Comparison of ENCODE assay signal across 9 cellular contexts in the genomic region with DNA sequence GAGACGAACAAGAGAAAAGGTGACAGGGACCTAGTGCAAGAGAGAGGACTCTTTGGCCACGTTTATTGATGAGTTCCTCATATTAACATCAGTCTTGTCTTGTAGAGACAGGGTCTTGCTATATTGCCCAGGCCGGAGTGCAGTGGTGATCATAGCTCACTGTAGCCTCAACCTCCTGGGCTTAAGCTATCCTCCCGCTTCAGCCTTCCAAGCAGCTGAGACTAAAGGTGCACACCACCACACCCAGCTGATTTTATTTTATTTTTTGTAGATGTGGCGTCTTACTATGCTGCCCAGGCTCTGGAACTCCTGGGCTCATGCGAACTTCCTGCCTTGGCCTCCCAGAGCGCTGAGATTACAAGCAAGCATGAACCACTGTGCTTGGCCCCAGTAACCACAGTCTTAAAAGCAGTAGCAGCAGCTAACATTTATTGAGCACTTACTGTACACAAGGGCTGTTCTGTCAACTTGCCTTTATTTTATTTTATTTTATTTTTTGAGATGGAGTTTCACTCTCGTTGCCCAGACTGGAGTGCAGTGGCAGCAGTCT. TPM values are rescaled to one million over a fixed set of nuclear protein-coding genes. Genes with fewer than 3 reads are reported as not detected.
DNase-seq lines count a peak whose midpoint lies in the region; ATAC-seq and TF ChIP-seq lines count a peak whose summit lies in the region.
"Had no signal": no experiment of that assay in that cellular context is flagged by ENCODE, and none has a peak within 500 bp of the region (broad histone marks: within the 10 kb centered on the region; RNA-seq: fewer than 3 reads in every experiment).

No MANE protein-coding gene starts in this region.

- peak overlapping the region; percentile 96 for H3K4me3 Mint-ChIP-seq in activated naive CD8-positive, alpha-beta T cell treated with anti-CD3 and anti-CD28 coated beads, Interleukin-2, amount 50 U/mL, for 24 hours

- no peaks in the 10 kb centered on the region for H3K36me3 ChIP-seq in BLaER1 treated with 17β-estradiol and CSF1 and Interleukin-3, amounts not matched to agents 10 nM and 100 nM
- H3K36me3 ChIP-seq in HUES48 (ENCODE audit: control insufficient read depth, insufficient read depth, low read length) = no peaks in the 10 kb centered on the region
- H3K36me3 ChIP-seq in mesodermal cell (ENCODE audit: control insufficient read depth, insufficient read depth, low read length) = no peaks in the 10 kb centered on the region
- H3K36me3 ChIP-seq in psoas muscle (ENCODE audit: insufficient read depth in 1 of 2, low read depth in 1 of 2) = no peaks in the 10 kb centered on the region

- TF ChIP-seq CTCF in psoas muscle (IDR thresholded peaks at IDR 0.05) = no peak

- H3K27me3 Mint-ChIP-seq in activated naive CD8-positive, alpha-beta T cell treated with anti-CD3 and anti-CD28 coated beads, Interleukin-2, amount 50 U/mL, for 24 hours = no peaks in the 10 kb centered on the region

- ATAC-seq in activated naive CD8-positive, alpha-beta T cell treated with anti-CD3 and anti-CD28 coated beads, Interleukin-2, amount 50 U/mL, for 24 hours = no peak
- ATAC-seq in psoas muscle (no peak), GM19397 (IDR thresholded peaks at IDR 0.05; ENCODE audit: unreplicated experiment) (no peak)

- peaks cover 28 to 52% (median 39%) of the 10 kb centered on the region in 10 experiments for H3K4me1 ChIP-seq in BLaER1 treated with 17β-estradiol and CSF1 and Interleukin-3, amounts not matched to agents 10 nM and 100 nM
- H3K4me1 ChIP-seq in HUES48 (ENCODE audit: control insufficient read depth, insufficient read depth, low read length) = peaks cover 11% of the 10 kb centered on the region
- H3K4me1 ChIP-seq in mesodermal cell (ENCODE audit: control insufficient read depth, insufficient read depth, low read length, poor library complexity, severe bottlenecking) = peaks cover 11% of the 10 kb centered on the region
- H3K4me1 ChIP-seq in psoas muscle = peaks cover 5% of the 10 kb centered on the region

- no peaks in the 10 kb centered on the region for H3K9me3 ChIP-seq in BLaER1 treated with 17β-estradiol and CSF1 and Interleukin-3, amounts not matched to agents 10 nM and 100 nM (replicated peaks in 1 of 11)
- H3K9me3 ChIP-seq in HUES48 (ENCODE audit: control insufficient read depth, insufficient read depth, low read length) (no peaks in the 10 kb centered on the region), mesodermal cell (ENCODE audit: control insufficient read depth, low read length) (no peaks in the 10 kb centered on the region), psoas muscle (no peaks in the 10 kb centered on the region)

- intact Hi-C loops in psoas muscle (cut with DNase I) = loop anchor here in 1 of 2 donors (5.0 kb wide), 1 partner anchor 36 kb away; no protein-coding TSS in a partner anchor

- DNase-seq in activated naive CD8-positive, alpha-beta T cell treated with anti-CD3 and anti-CD28 coated beads, Interleukin-2, amount 50 U/mL, for 24 hours = peak; percentile 25
- DNase-seq in HPDE6-E6E7 (ENCODE audit: extremely low spot score) (no peak), GOT3 (lab: John Stamatoyannopoulos, UW) (no peak), psoas muscle (no peak)

- WGBS in mesodermal cell (ENCODE audit: insufficient coverage in 2 of 2), 2 experiments = 81 to 84% methylated on average over 5 to 6 of the region's 8 CpGs
- WGBS in psoas muscle, 3 donors = 58 to 70% (median 58%) methylated on average over 8 of the region's 8 CpGs

- H3K9ac ChIP-seq in BLaER1 treated with 17β-estradiol and CSF1 and Interleukin-3, amounts not matched to agents 10 nM and 100 nM = peak overlapping the region; percentile 40 to 78 (median 72); a peak in 20 of 22 replicates
- no peak overlapping the region for H3K9ac ChIP-seq in HUES48 (ENCODE audit: low read depth, low read length)

- H3K4me3 ChIP-seq in BLaER1 treated with 17β-estradiol and CSF1 and Interleukin-3, amounts not matched to agents 10 nM and 100 nM = peak overlapping the region; percentile 60 to 80 (median 68); a peak in 19 of 20 replicates
- H3K4me3 ChIP-seq in HUES48 (ENCODE audit: low read depth, low read length) (peak overlapping the region; percentile 85), mesodermal cell (ENCODE audit: extremely low read depth, insufficient read depth, low read length, poor library complexity, severe bottlenecking) (peak overlapping the region; percentile 35), psoas muscle (no peak overlapping the region)

- H4K20me1 ChIP-seq in BLaER1 treated with 17β-estradiol and CSF1 and Interleukin-3, amounts not matched to agents 10 nM and 100 nM = peaks cover 0 to 7% (median 0%) of the 10 kb centered on the region in 11 experiments; a peak in 4 of 22 replicates

- H3K4me1 Mint-ChIP-seq in activated naive CD8-positive, alpha-beta T cell treated with anti-CD3 and anti-CD28 coated beads, Interleukin-2, amount 50 U/mL, for 24 hours = peaks cover 55% of the 10 kb centered on the region

- no peaks in the 10 kb centered on the region for H3K9me3 Mint-ChIP-seq in activated naive CD8-positive, alpha-beta T cell treated with anti-CD3 and anti-CD28 coated beads, Interleukin-2, amount 50 U/mL, for 24 hours

- H3K36me3 Mint-ChIP-seq in activated naive CD8-positive, alpha-beta T cell treated with anti-CD3 and anti-CD28 coated beads, Interleukin-2, amount 50 U/mL, for 24 hours (ENCODE audit: low read depth) = no peaks in the 10 kb centered on the region

- peak overlapping the region; percentile 90 to 100 (median 98) for H3K4me2 ChIP-seq in BLaER1 treated with 17β-estradiol and CSF1 and Interleukin-3, amounts not matched to agents 10 nM and 100 nM

- no peaks in the 10 kb centered on the region for H3K27me3 ChIP-seq in BLaER1 treated with 17β-estradiol and CSF1 and Interleukin-3, amounts not matched to agents 10 nM and 100 nM
- no peaks in the 10 kb centered on the region for H3K27me3 ChIP-seq in HUES48 (ENCODE audit: control insufficient read depth, insufficient read depth, low read length)
- H3K27me3 ChIP-seq in psoas muscle (ENCODE audit: insufficient read depth in 3 of 3, low read length in 2 of 3) = peaks cover 0 to 28% (median 11%) of the 10 kb centered on the region in 3 donors

- peak overlapping the region; percentile 39 to 74 (median 58); a peak in 19 of 22 replicates for H3K27ac ChIP-seq in BLaER1 treated with 17β-estradiol and CSF1 and Interleukin-3, amounts not matched to agents 10 nM and 100 nM
- peak overlapping the region; percentile 37 for H3K27ac ChIP-seq in HUES48 (ENCODE audit: low read depth, low read length)
- no peak overlapping the region for H3K27ac ChIP-seq in mesodermal cell (ENCODE audit: low read depth, low read length, severe bottlenecking)
- H3K27ac ChIP-seq in psoas muscle = no peak overlapping the region

- H3K27ac Mint-ChIP-seq in activated naive CD8-positive, alpha-beta T cell treated with anti-CD3 and anti-CD28 coated beads, Interleukin-2, amount 50 U/mL, for 24 hours = peak overlapping the region; percentile 85

RNA-seq across cellular contexts. Expression of a gene that starts 1.1 kb away (rescaled TPM):
- 0.88 TPM for polyA plus RNA-seq in mesodermal cell (2013, experiment 1 of 2)
- polyA plus RNA-seq in mesodermal cell (2013, experiment 2 of 2) = 1.3 TPM
- total RNA-seq in psoas muscle = under 1 TPM in 1 of 4 donors, not detected in 3; 0.13 TPM
- polyA plus RNA-seq in psoas muscle = under 1 TPM; 0.07 to 0.17 (median 0.10) TPM
- total RNA-seq: fibroblast of lung had no signal
- polyA plus RNA-seq: fibroblast of lung had no signal

RNA-seq across cellular contexts. Expression of a gene that starts 4.2 kb away (rescaled TPM):
- polyA plus RNA-seq in mesodermal cell (2013, experiment 1 of 2) = 0.77 TPM
- polyA plus RNA-seq in mesodermal cell (2013, experiment 2 of 2) = 0.61 TPM
- total RNA-seq in psoas muscle = 1 to 10 TPM; 1.1 to 1.8 (median 1.7) TPM
- polyA plus RNA-seq in psoas muscle = under 1 TPM; 0.20 to 0.39 (median 0.38) TPM
- total RNA-seq: fibroblast of lung had no signal
- polyA plus RNA-seq: fibroblast of lung had no signal

RNA-seq across cellular contexts. Expression of a gene that starts 28.8 kb away (rescaled TPM):
- 88.5 TPM for polyA plus RNA-seq in mesodermal cell (2013, experiment 1 of 2)
- polyA plus RNA-seq in mesodermal cell (2013, experiment 2 of 2) = 77.2 TPM
- 100 to 1,000 TPM; 215 to 264 (median 223) TPM for total RNA-seq in psoas muscle
- 100 to 1,000 TPM; 104 to 297 (median 234) TPM for polyA plus RNA-seq in psoas muscle

RNA-seq across cellular contexts. Expression of a gene that starts 30.9 kb away (rescaled TPM):
- polyA plus RNA-seq in mesodermal cell (2013, experiment 1 of 2) = 46.0 TPM
- polyA plus RNA-seq in mesodermal cell (2013, experiment 2 of 2) = 44.8 TPM
- total RNA-seq in psoas muscle = 10 to 100 TPM; 12.5 to 27.8 (median 21.3) TPM
- 10 to 100 TPM; 19.3 to 25.7 (median 25.0) TPM for polyA plus RNA-seq in psoas muscle

RNA-seq across cellular contexts. Expression of a gene that starts 47.9 kb away (rescaled TPM):
- 2.9 TPM for polyA plus RNA-seq in mesodermal cell (2013, experiment 1 of 2)
- polyA plus RNA-seq in mesodermal cell (2013, experiment 2 of 2) = 2.0 TPM
- 100 to 1,000 TPM in 2 of 4 donors, 10 to 100 TPM in 2; 78.6 to 120 (median 94.9) TPM for total RNA-seq in psoas muscle
- 10 to 100 TPM; 37.7 to 88.8 (median 72.7) TPM for polyA plus RNA-seq in psoas muscle

Comparison
In these comparisons a context has a peak if more than half of its experiments do, and no peak if none do; other contexts are left out.
1. H3K27ac ChIP-seq: peak in BLaER1 treated with 17β-estradiol and CSF1 and Interleukin-3, amounts not matched to agents 10 nM and 100 nM (11 of 11) and HUES48 (single experiment); none in mesodermal cell (single experiment) and psoas muscle (single experiment).